Comparison of ENCODE assay signal across 8 cellular contexts in genomic region chr14:103597623-103598372, GRCh38.
DNase-seq lines count a peak whose midpoint lies in the region; ATAC-seq lines count a peak whose summit lies in the region.

No MANE protein-coding gene starts in this region.

- peak; percentile 45 for DNase-seq in GM04503 (ENCODE audit: low read depth)
- DNase-seq in NCI-H2171 (lab: John Stamatoyannopoulos, UW), result peak; percentile 50
- peak in 36 of 56 donors; percentile 4 to 82 (median 41) for DNase-seq in nucleus accumbens (lab: John Stamatoyannopoulos, UW)
- DNase-seq in germinal center (ENCODE audit: low spot score), result no peak
- DNase-seq in NCI-H2081 (lab: John Stamatoyannopoulos, UW), result no peak

- peak overlapping the region; percentile 4 for H3K27ac Mint-ChIP-seq in dendritic cell treated with granulocyte-macrophage colony-stimulating factor and Interleukin-4, amounts not matched to agents 40 ng/mL and 50 ng/mL, for 4 days

- ATAC-seq in GM18868 (IDR thresholded peaks at IDR 0.05; ENCODE audit: unreplicated experiment) (no peak), GM18502 (IDR thresholded peaks at IDR 0.05; ENCODE audit: poor library complexity, unreplicated experiment) (no peak)

- peak overlapping the region; percentile 20 for H3K4me3 Mint-ChIP-seq in dendritic cell treated with granulocyte-macrophage colony-stimulating factor and Interleukin-4, amounts not matched to agents 40 ng/mL and 50 ng/mL, for 4 days

- intact Hi-C loops in dendritic cell treated with granulocyte-macrophage colony-stimulating factor and Interleukin-4, amounts not matched to agents 40 ng/mL and 50 ng/mL, for 4 days (cut with micrococcal nuclease), result no loop called here

- H3K36me3 Mint-ChIP-seq in dendritic cell treated with granulocyte-macrophage colony-stimulating factor and Interleukin-4, amounts not matched to agents 40 ng/mL and 50 ng/mL, for 4 days (ENCODE audit: low read depth), result peaks cover 6% of the 10 kb centered on the region

- H3K27me3 Mint-ChIP-seq in dendritic cell treated with granulocyte-macrophage colony-stimulating factor and Interleukin-4, amounts not matched to agents 40 ng/mL and 50 ng/mL, for 4 days, result no peaks in the 10 kb centered on the region

- peaks cover 15% of the 10 kb centered on the region for H3K4me1 Mint-ChIP-seq in dendritic cell treated with granulocyte-macrophage colony-stimulating factor and Interleukin-4, amounts not matched to agents 40 ng/mL and 50 ng/mL, for 4 days (ENCODE audit: low read depth)

- H3K9me3 Mint-ChIP-seq in dendritic cell treated with granulocyte-macrophage colony-stimulating factor and Interleukin-4, amounts not matched to agents 40 ng/mL and 50 ng/mL, for 4 days, result no peaks in the 10 kb centered on the region

Comparison
In these comparisons a context has a peak if more than half of its experiments do, and no peak if none do; other contexts are left out.
1. DNase-seq: peak in GM04503 (single experiment), NCI-H2171 (single experiment) and nucleus accumbens (36 of 56); none in germinal center (single experiment) and NCI-H2081 (0 of 2).